ENCODE assay signal across 9 cellular contexts in the genomic region with DNA sequence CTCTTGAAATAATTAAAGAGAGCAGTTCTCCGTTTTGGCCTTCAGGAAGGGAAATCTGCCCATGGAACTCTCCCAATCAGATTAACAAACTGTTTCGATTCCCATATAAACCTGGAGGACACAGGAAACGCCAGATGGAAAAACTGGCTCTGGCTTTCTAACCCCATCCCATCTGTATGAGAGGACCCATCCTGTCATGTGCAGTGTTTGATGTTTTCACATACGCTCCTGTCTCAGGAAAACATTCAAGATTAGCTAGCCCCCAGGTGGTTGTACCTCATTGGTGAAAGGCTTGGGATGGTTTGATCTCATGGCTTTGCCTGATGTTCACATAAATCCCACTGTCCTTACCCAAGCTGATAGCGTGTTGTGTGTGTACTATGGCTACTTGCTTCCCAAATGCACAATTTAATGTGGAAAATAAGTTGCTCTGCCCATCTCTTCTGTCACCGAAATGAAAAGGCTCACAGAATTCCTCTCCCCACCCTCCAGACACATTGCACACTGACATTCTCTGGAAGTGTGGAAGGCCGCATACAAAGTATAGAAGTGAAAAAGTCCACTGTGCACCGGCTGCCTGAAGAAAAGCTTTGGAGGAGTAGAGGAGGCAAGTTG. TPM values are rescaled to one million over a fixed set of nuclear protein-coding genes. Genes with fewer than 3 reads are reported as not detected.
DNase-seq lines count a peak whose midpoint lies in the region; ATAC-seq and TF ChIP-seq lines count a peak whose summit lies in the region.
"Had no signal": no experiment of that assay in that cellular context is flagged by ENCODE, and none has a peak within 500 bp of the region (broad histone marks: within the 10 kb centered on the region; RNA-seq: fewer than 3 reads in every experiment).

No MANE protein-coding gene starts in this region.

- peak overlapping the region; percentile 84 for H3K4me3 ChIP-seq in Loucy (ENCODE audit: low read length, poor library complexity, severe bottlenecking)
- no peak overlapping the region for H3K4me3 ChIP-seq in body of pancreas

- H3K9me3 ChIP-seq in Loucy (ENCODE audit: insufficient read depth, low read depth, low read length), result no peaks in the 10 kb centered on the region
- no peaks in the 10 kb centered on the region for H3K9me3 ChIP-seq in body of pancreas

- no peak for TF ChIP-seq POLR2A in body of pancreas (IDR thresholded peaks at IDR 0.05)

- H3K4me1 ChIP-seq in Loucy (ENCODE audit: insufficient read depth, low read length, poor library complexity, severe bottlenecking), result peaks cover 11% of the 10 kb centered on the region
- H3K4me1 ChIP-seq in body of pancreas, result peaks cover 72% of the 10 kb centered on the region

- no peak overlapping the region for H2AFZ ChIP-seq in Loucy (ENCODE audit: low read length)

- no peaks in the 10 kb centered on the region for H3F3A ChIP-seq in Loucy (ENCODE audit: low read depth)

- DNase-seq in ELR (ENCODE audit: low read depth) (peak; percentile 71), body of pancreas (peak in 2 of 4 donors; percentile 14 to 53), left colon (no peak), RKO (ENCODE audit: low spot score) (no peak), GM19238 (ENCODE audit: insufficient read length, low spot score) (no peak), NCI-H748 treated with DMSO at 0.1 percent for 48 hours (lab: John Stamatoyannopoulos, UW) (no peak)
- no peak for DNase-seq in naive thymus-derived CD8-positive, alpha-beta T cell
- DNase-seq: cortex of kidney had no signal

- H3K79me2 ChIP-seq in Loucy (ENCODE audit: insufficient read depth, low read length), result peaks cover 26% of the 10 kb centered on the region

- intact Hi-C loops in body of pancreas (cut with DNase I), result no loop called here
- intact Hi-C loops in left colon (cut with DNase I, micrococcal nuclease), result no loop called here

- no peaks in the 10 kb centered on the region for H3K9me3 Mint-ChIP-seq in naive thymus-derived CD8-positive, alpha-beta T cell

- ATAC-seq in body of pancreas (no peak), left colon (no peak)
- no peak for ATAC-seq in naive thymus-derived CD8-positive, alpha-beta T cell

- peak overlapping the region; percentile 95 for H3K9ac ChIP-seq in Loucy (ENCODE audit: low read depth, low read length, poor library complexity, severe bottlenecking)

- H3K27me3 ChIP-seq in Loucy (ENCODE audit: insufficient read depth, low read length, poor library complexity, severe bottlenecking) (no peaks in the 10 kb centered on the region), body of pancreas (no peaks in the 10 kb centered on the region)

- no peaks in the 10 kb centered on the region for H3K9me2 ChIP-seq in Loucy (replicated peaks; ENCODE audit: low read depth, low read length)

- peaks cover 17% of the 10 kb centered on the region for H4K20me1 ChIP-seq in Loucy (ENCODE audit: insufficient read depth, low read length, poor library complexity, severe bottlenecking)

- H3K4me3 Mint-ChIP-seq in naive thymus-derived CD8-positive, alpha-beta T cell, result peak overlapping the region in 5 of 10 donors; percentile 19 to 71 (median 60)

- no peak for TF ChIP-seq CTCF in Loucy (conservative IDR thresholded peaks at IDR 0.05; ENCODE audit: low read length)
- TF ChIP-seq CTCF in body of pancreas (IDR thresholded peaks at IDR 0.05), result no peak

- peak overlapping the region; percentile 65 to 94 (median 94) for H3K27ac ChIP-seq in body of pancreas

- H3K36me3 Mint-ChIP-seq in naive thymus-derived CD8-positive, alpha-beta T cell, result peaks cover 0 to 40% (median 2%) of the 10 kb centered on the region in 3 donors

- 38 to 50% methylated on average over 8 of the region's 8 CpGs for WGBS in body of pancreas, 2 donors

- peak overlapping the region in 7 of 10 donors; percentile 60 to 81 (median 75) for H3K27ac Mint-ChIP-seq in naive thymus-derived CD8-positive, alpha-beta T cell

- H3K36me3 ChIP-seq in Loucy (ENCODE audit: insufficient read depth, low read length), result peaks cover 14% of the 10 kb centered on the region; the same call in 1 of the 2 replicates
- no peaks in the 10 kb centered on the region for H3K36me3 ChIP-seq in body of pancreas (replicated peaks in 1 of 2; ENCODE audit: insufficient read depth in 1 of 2, low read depth in 2 of 2)

- peaks cover 15 to 27% (median 24%) of the 10 kb centered on the region in 4 donors for H3K4me1 Mint-ChIP-seq in naive thymus-derived CD8-positive, alpha-beta T cell

- POLR2A ChIA-PET in naive thymus-derived CD8-positive, alpha-beta T cell (lab: Charles Lee), result interaction anchor here (0.6 to 6.0 kb wide), 5 partner anchors 17 to 305 kb away, joined by 3 to 98 read pairs (median 5); partner anchors contain the start of genes ERN1, ICAM2 and TEX2

- peak overlapping the region; percentile 86 for H3K4me2 ChIP-seq in Loucy (ENCODE audit: low read depth, low read length, poor library complexity, severe bottlenecking)

- H3K27me3 Mint-ChIP-seq in naive thymus-derived CD8-positive, alpha-beta T cell, result no peaks in the 10 kb centered on the region

RNA-seq across cellular contexts. Expression of gene ERN1, which starts 18.2 kb away (rescaled TPM):
- total RNA-seq in body of pancreas, result 10 to 100 TPM; 63.3 to 77.1 TPM
- total RNA-seq in naive thymus-derived CD8-positive, alpha-beta T cell, result 10 to 100 TPM; 23.6 to 24.0 TPM
- 10 to 100 TPM in 2 of 3 donors, 1 to 10 TPM in 1; 9.3 to 21.2 (median 11.5) TPM for polyA plus RNA-seq in naive thymus-derived CD8-positive, alpha-beta T cell
- total RNA-seq in left colon, result 10 to 100 TPM; 19.9 to 25.6 TPM
